In genomic region chr12:127360580-127360979, GRCh38 we compare ENCODE assay signal across 19 cellular contexts.
"Had no signal": no experiment of that assay in that cellular context is flagged by ENCODE, and none has a peak within 500 bp of the region (broad histone marks: within the 10 kb centered on the region; RNA-seq: fewer than 3 reads in every experiment).

No MANE protein-coding gene starts in this region.

- FAIRE-seq: RCC 7860 had no signal

- H3K4me3 ChIP-seq: MG63, SK-N-MC had no signal

- H3K27ac ChIP-seq: HL-60, RWPE1, SK-N-MC had no signal

- H3K36me3 ChIP-seq: MG63 had no signal

- H3K9me3 ChIP-seq: MG63 had no signal

- H3K27me3 ChIP-seq: MG63 had no signal

- DNase-seq: KBM-7, MG63, NCI-H1092 treated with DMSO at 0.1 percent for 48 hours, NCI-H1436, NCI-H187, NCI-H2029, NCI-H2081 treated with DMSO at 0.1 percent for 48 hours, NCI-H2171, NCI-H226, NCI-H446, NCI-H510A, NCI-H524 treated with DMSO at 0.1 percent for 48 hours, NCI-H69, NCI-H774, SHP77 had no signal
